In genomic region chr4:70802923-70803605, GRCh38 we compare ENCODE assay signal across 20 cellular contexts. TPM values are rescaled to one million over a fixed set of nuclear protein-coding genes. Genes with fewer than 3 reads are reported as not detected.
A peak's percentile ranks its signal among the peaks of the same experiment; 100 is the strongest.
DNase-seq lines count a peak whose midpoint lies in the region; ATAC-seq, FAIRE-seq and TF ChIP-seq lines count a peak whose summit lies in the region.
"Had no signal": no experiment of that assay in that cellular context is flagged by ENCODE, and none has a peak within 500 bp of the region (broad histone marks: within the 10 kb centered on the region; RNA-seq: fewer than 3 reads in every experiment).

No MANE protein-coding gene starts in this region.

- H3K36me3 Mint-ChIP-seq in HFFc6 (ENCODE audit: low read depth), result peaks cover 27% of the 10 kb centered on the region

- H3K4me3 ChIP-seq in BE2C (ENCODE audit: low read depth, low read length), result no peak overlapping the region
- H3K4me3 ChIP-seq: lower lobe of right lung, ovary, transverse colon had no signal

- FAIRE-seq in islet of Langerhans (lab: Jason Lieb, UNC), result peak; percentile 53
- FAIRE-seq: astrocyte, HTR-8/SVneo had no signal

- H3K4me1 ChIP-seq in BE2C, result no peaks in the 10 kb centered on the region
- H3K4me1 ChIP-seq: Caco-2, lower lobe of right lung had no signal

- peaks cover 7% of the 10 kb centered on the region for H3K4me1 Mint-ChIP-seq in HFFc6 (ENCODE audit: low read depth)

- no peaks in the 10 kb centered on the region for H3K27me3 ChIP-seq in BE2C
- H3K27me3 ChIP-seq: ovary, transverse colon had no signal

- H3K9me3 Mint-ChIP-seq in HFFc6, result no peaks in the 10 kb centered on the region
- H3K9me3 Mint-ChIP-seq: activated naive CD4-positive, alpha-beta T cell treated with anti-CD3 and anti-CD28 coated beads for 36 hours; activated T-cell treated with anti-CD3 and anti-CD28 coated beads, Interleukin-2, amount 50 U/mL, for 24 hours had no signal

- no peak overlapping the region for H3K4me3 Mint-ChIP-seq in HFFc6
- H3K4me3 Mint-ChIP-seq: activated CD8-positive, alpha-beta T cell treated with anti-CD3 and anti-CD28 coated beads, Interleukin-2, amount 10 ng/mL, durations not matched to agents 7 days and 5 days; activated naive CD4-positive, alpha-beta T cell treated with anti-CD3 and anti-CD28 coated beads for 36 hours; activated T-cell treated with anti-CD3 and anti-CD28 coated beads, Interleukin-2, amount 50 U/mL, for 24 hours had no signal

- H3K27me3 Mint-ChIP-seq in HFFc6 (ENCODE audit: insufficient read depth), result no peaks in the 10 kb centered on the region; the same call in 1 of the 2 replicates
- H3K27me3 Mint-ChIP-seq: activated T-cell treated with anti-CD3 and anti-CD28 coated beads, Interleukin-2, amount 50 U/mL, for 24 hours had no signal

- 0 out of 2 replicates have a peak overlapping the region, but pooled peaks have one; percentile 14 for H3K27ac Mint-ChIP-seq in HFFc6
- H3K27ac Mint-ChIP-seq: activated CD8-positive, alpha-beta T cell treated with anti-CD3 and anti-CD28 coated beads, Interleukin-2, amount 10 ng/mL, durations not matched to agents 7 days and 5 days; activated naive CD4-positive, alpha-beta T cell treated with anti-CD3 and anti-CD28 coated beads for 36 hours; activated T-cell treated with anti-CD3 and anti-CD28 coated beads, Interleukin-2, amount 50 U/mL, for 24 hours had no signal

- no peaks in the 10 kb centered on the region for H3K9me3 ChIP-seq in BE2C
- H3K9me3 ChIP-seq: Caco-2, lower lobe of right lung, ovary, transverse colon had no signal

- peaks cover 21% of the 10 kb centered on the region for H3K36me3 ChIP-seq in BE2C
- H3K36me3 ChIP-seq: ovary had no signal

- ATAC-seq in GM19395 (IDR thresholded peaks at IDR 0.05; ENCODE audit: unreplicated experiment), result no peak
- ATAC-seq: activated CD8-positive, alpha-beta T cell treated with anti-CD3 and anti-CD28 coated beads, Interleukin-2, amount 10 ng/mL, durations not matched to agents 7 days and 5 days; lower lobe of right lung; stimulated activated naive CD8-positive, alpha-beta T cell treated with anti-CD3 and anti-CD28 coated beads, Interleukin-15, Interleukin-2, amounts not matched to agents 100 U/mL and 50 U/mL, for 24 hours had no signal

- TF ChIP-seq CTCF in HFFc6 (IDR thresholded peaks at IDR 0.05) (no peak), BE2C (IDR thresholded peaks at IDR 0.05; ENCODE audit: low read depth, low read length) (no peak)

- DNase-seq in COR-L47 (lab: John Stamatoyannopoulos, UW) (peak; percentile 24), HFFc6 (no peak), NCI-H748 (lab: John Stamatoyannopoulos, UW; ENCODE audit: unreplicated experiment) (peak; percentile 54), BE2C (no peak)
- no peak for DNase-seq in stimulated activated CD4-positive, alpha-beta T cell treated with anti-CD3 and anti-CD28 coated beads, Interleukin-2, amount 100 ng/mL, for 24 hours
- DNase-seq: activated CD8-positive, alpha-beta T cell treated with anti-CD3 and anti-CD28 coated beads, Interleukin-2, amount 10 ng/mL, durations not matched to agents 7 days and 5 days; activated naive CD4-positive, alpha-beta T cell treated with anti-CD3 and anti-CD28 coated beads for 36 hours; activated T-cell treated with anti-CD3 and anti-CD28 coated beads, Interleukin-2, amount 50 U/mL, for 24 hours; Caco-2; head of caudate nucleus; lower lobe of right lung; NCI-H1105 treated with DMSO at 0.1 percent for 48 hours; NCI-H446 treated with DMSO at 0.1 percent for 48 hours; ovary; stimulated activated naive CD8-positive, alpha-beta T cell treated with anti-CD3 and anti-CD28 coated beads, Interleukin-15, Interleukin-2, amounts not matched to agents 100 U/mL and 50 U/mL, for 24 hours; transverse colon had no signal

RNA-seq across cellular contexts. Expression of gene GRSF1, which starts 36.6 kb away (rescaled TPM):
- total RNA-seq in HFFc6 (2021; fragmentation: NEBNext Ultra II Directional; extraction: Animal tissue kit (Norgen Biotek cat#: 25700)), result 100 to 1,000 TPM in 5 of 6 experiments, 10 to 100 TPM in 1; 99.1 to 110 (median 109) TPM
- polyA plus RNA-seq in BE2C (2012; ENCODE audit: insufficient read depth, insufficient read length, low read depth), result 71.9 TPM

Comparison
In these comparisons a context has a peak if more than half of its experiments do, and no peak if none do; other contexts are left out.
1. DNase-seq: peak in COR-L47 (single experiment) and NCI-H748 (single experiment); none in HFFc6 (single experiment), stimulated activated CD4-positive, alpha-beta T cell treated with anti-CD3 and anti-CD28 coated beads, Interleukin-2, amount 100 ng/mL, for 24 hours (0 of 2) and BE2C (single experiment).